8 cellular contexts compared by ENCODE assay signal in the genomic region with DNA sequence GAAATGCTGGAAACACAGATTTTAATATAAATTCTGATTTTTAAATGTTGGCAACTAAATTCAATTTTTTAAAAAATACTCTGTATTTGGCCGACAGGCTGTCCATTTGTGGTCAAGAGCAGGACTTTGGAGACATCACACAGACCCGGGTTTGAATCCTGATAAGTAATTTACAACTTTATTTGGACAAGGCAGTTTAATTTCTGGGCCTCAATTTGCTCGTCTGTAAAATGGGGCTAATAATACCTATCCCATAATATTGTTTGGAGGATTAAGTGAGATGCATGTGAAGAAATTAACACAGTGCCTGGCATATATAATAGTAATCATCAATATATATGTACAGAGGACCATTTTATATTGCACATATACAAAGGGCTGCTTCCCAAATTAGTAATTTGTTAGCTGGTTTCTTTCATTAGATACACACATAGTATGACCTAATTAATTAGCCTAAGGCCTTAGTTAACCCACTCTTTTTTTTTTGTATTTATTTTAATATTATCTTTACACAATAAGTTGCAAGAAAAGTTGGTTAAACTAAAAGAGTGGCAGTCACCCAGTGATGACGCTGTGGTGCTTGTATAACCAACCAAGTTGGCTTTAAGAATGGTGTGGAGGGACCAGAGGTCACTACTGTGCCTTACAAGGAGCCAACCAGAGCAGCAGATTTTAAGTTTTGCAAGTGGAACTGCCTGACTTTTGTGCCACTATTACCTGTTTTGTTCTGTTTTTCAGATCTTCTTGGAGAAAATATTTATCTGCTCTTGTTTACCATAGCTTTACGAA. TPM values are rescaled to one million over a fixed set of nuclear protein-coding genes. Genes with fewer than 3 reads are reported as not detected.
A peak's percentile ranks its signal among the peaks of the same experiment; 100 is the strongest.
DNase-seq lines count a peak whose midpoint lies in the region; ATAC-seq and TF ChIP-seq lines count a peak whose summit lies in the region.

No MANE protein-coding gene starts in this region.

- no peak for ATAC-seq in GM23338

- no peaks in the 10 kb centered on the region for H4K20me1 ChIP-seq in GM23338 (replicated peaks; ENCODE audit: insufficient read depth)
- H4K20me1 ChIP-seq in OCI-LY3 (ENCODE audit: insufficient read depth, low read length), result no peaks in the 10 kb centered on the region

- peak overlapping the region; percentile 93 for H3K9ac ChIP-seq in OCI-LY3 (ENCODE audit: low read length)
- peak overlapping the region; percentile 91 to 97 for H3K9ac ChIP-seq in duodenal mucosa (ENCODE audit: low read depth in 1 of 2, low read length in 2 of 2)

- H3K4me3 ChIP-seq in GM23338, result peak overlapping the region; percentile 72
- peak overlapping the region; percentile 96 for H3K4me3 ChIP-seq in OCI-LY3 (ENCODE audit: low read length)
- H3K4me3 ChIP-seq in duodenal mucosa (ENCODE audit: low read depth in 1 of 2, low read length in 2 of 2), result peak overlapping the region; percentile 93 to 99

- H3K27me3 ChIP-seq in GM23338 (ENCODE audit: insufficient read depth) (no peaks in the 10 kb centered on the region), OCI-LY3 (ENCODE audit: low read depth, low read length) (no peaks in the 10 kb centered on the region), duodenal mucosa (ENCODE audit: control insufficient read depth in 1 of 2, insufficient read depth in 2 of 2, low read length in 2 of 2) (no peaks in the 10 kb centered on the region)

- H3K36me3 ChIP-seq in GM23338 (ENCODE audit: insufficient read depth), result no peaks in the 10 kb centered on the region
- H3K36me3 ChIP-seq in OCI-LY3 (replicated peaks; ENCODE audit: low read depth, low read length), result peaks cover 12% of the 10 kb centered on the region
- H3K36me3 ChIP-seq in duodenal mucosa (ENCODE audit: control insufficient read depth in 1 of 2, insufficient read depth in 2 of 2, low read length in 2 of 2), result no peaks in the 10 kb centered on the region

- H3K4me1 ChIP-seq in GM23338 (ENCODE audit: insufficient read depth) (peaks cover 11% of the 10 kb centered on the region; the same call in 1 of the 2 replicates), OCI-LY3 (ENCODE audit: low read length) (peaks cover 14% of the 10 kb centered on the region), duodenal mucosa (ENCODE audit: control insufficient read depth in 1 of 2, insufficient read depth in 2 of 2, low read length in 2 of 2) (peaks cover 4 to 18% of the 10 kb centered on the region in 2 donors)

- H3K9me3 ChIP-seq in OCI-LY3 (ENCODE audit: insufficient read depth, low read length), result no peaks in the 10 kb centered on the region
- H3K9me3 ChIP-seq in duodenal mucosa (ENCODE audit: control insufficient read depth in 1 of 2, low read length in 2 of 2), result no peaks in the 10 kb centered on the region

- H3K36me3 Mint-ChIP-seq in GM23338 (ENCODE audit: low read depth), result no peaks in the 10 kb centered on the region

- TF ChIP-seq CTCF in GM23338 (conservative IDR thresholded peaks at IDR 0.05; ENCODE audit: low read depth in 2 of 2) (no peak), OCI-LY3 (IDR thresholded peaks at IDR 0.05; ENCODE audit: low read depth, low read length) (no peak)

- peaks cover 21% of the 10 kb centered on the region for H3K4me1 Mint-ChIP-seq in GM23338

- in situ Hi-C loops in G401 (cut with HindIII; ENCODE audit: low sequenced_read_pairs), result no loop called here

- peak overlapping the region; percentile 96; the same call in 1 of the 2 replicates for H3K27ac Mint-ChIP-seq in GM23338

- H3K4me3 Mint-ChIP-seq in GM23338, result peak overlapping the region; percentile 97

- H3F3A ChIP-seq in GM23338 (replicated peaks; ENCODE audit: low read depth), result no peaks in the 10 kb centered on the region

- peak; percentile 12 for DNase-seq in G401 (ENCODE audit: low spot score)
- DNase-seq in GM23338 (ENCODE audit: low spot score), result no peak
- DNase-seq in myocyte (ENCODE audit: low read depth), result peak; percentile 50
- no peak for DNase-seq in kidney glomerular epithelial cell (lab: John Stamatoyannopoulos, UW)
- DNase-seq in SW480 (ENCODE audit: low spot score), result no peak
- DNase-seq in NCI-H187 (lab: John Stamatoyannopoulos, UW), result no peak

- no peaks in the 10 kb centered on the region for H3K9me2 ChIP-seq in GM23338 (ENCODE audit: insufficient read depth)

- peaks cover 16% of the 10 kb centered on the region for H3K79me2 ChIP-seq in GM23338 (replicated peaks; ENCODE audit: insufficient read depth)
- H3K79me2 ChIP-seq in OCI-LY3 (ENCODE audit: low read length), result peaks cover 56% of the 10 kb centered on the region

- H3K9me3 Mint-ChIP-seq in GM23338, result no peaks in the 10 kb centered on the region; the same call in 2 of the 3 replicates

- H3K27ac ChIP-seq in GM23338 (ENCODE audit: low read depth), result no peak overlapping the region
- peak overlapping the region; percentile 75 for H3K27ac ChIP-seq in OCI-LY3 (ENCODE audit: low read length)
- no peak overlapping the region for H3K27ac ChIP-seq in duodenal mucosa (ENCODE audit: low read depth, low read length)

- peak overlapping the region; percentile 94 for H2AFZ ChIP-seq in GM23338
- H2AFZ ChIP-seq in OCI-LY3 (ENCODE audit: low read depth, low read length), result peak overlapping the region; percentile 93

- peaks cover 6% of the 10 kb centered on the region for H3K27me3 Mint-ChIP-seq in GM23338 (ENCODE audit: insufficient read depth, low read depth, poor library complexity)

- H3K4me2 ChIP-seq in GM23338 (peak overlapping the region; percentile 80), OCI-LY3 (ENCODE audit: low read length) (peak overlapping the region; percentile 62)

TF ChIP-seq in GM23338, 12 proteins besides CTCF, POLR2A, EP300 and RAD21:
- TF ChIP-seq, protein P1, sequence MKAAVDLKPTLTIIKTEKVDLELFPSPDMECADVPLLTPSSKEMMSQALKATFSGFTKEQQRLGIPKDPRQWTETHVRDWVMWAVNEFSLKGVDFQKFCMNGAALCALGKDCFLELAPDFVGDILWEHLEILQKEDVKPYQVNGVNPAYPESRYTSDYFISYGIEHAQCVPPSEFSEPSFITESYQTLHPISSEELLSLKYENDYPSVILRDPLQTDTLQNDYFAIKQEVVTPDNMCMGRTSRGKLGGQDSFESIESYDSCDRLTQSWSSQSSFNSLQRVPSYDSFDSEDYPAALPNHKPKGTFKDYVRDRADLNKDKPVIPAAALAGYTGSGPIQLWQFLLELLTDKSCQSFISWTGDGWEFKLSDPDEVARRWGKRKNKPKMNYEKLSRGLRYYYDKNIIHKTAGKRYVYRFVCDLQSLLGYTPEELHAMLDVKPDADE (IDR thresholded peaks at IDR 0.05), result no peak
- no peak for TF ChIP-seq NANOG (IDR thresholded peaks at IDR 0.05; ENCODE audit: borderline replicate concordance)
- no peak for TF ChIP-seq ZNF331 (CRISPR knock-in tag; IDR thresholded peaks at IDR 0.05; ENCODE audit: low read depth)
- TF ChIP-seq ZNF114 (CRISPR knock-in tag; IDR thresholded peaks at IDR 0.05), result no peak
- TF ChIP-seq, protein P2, sequence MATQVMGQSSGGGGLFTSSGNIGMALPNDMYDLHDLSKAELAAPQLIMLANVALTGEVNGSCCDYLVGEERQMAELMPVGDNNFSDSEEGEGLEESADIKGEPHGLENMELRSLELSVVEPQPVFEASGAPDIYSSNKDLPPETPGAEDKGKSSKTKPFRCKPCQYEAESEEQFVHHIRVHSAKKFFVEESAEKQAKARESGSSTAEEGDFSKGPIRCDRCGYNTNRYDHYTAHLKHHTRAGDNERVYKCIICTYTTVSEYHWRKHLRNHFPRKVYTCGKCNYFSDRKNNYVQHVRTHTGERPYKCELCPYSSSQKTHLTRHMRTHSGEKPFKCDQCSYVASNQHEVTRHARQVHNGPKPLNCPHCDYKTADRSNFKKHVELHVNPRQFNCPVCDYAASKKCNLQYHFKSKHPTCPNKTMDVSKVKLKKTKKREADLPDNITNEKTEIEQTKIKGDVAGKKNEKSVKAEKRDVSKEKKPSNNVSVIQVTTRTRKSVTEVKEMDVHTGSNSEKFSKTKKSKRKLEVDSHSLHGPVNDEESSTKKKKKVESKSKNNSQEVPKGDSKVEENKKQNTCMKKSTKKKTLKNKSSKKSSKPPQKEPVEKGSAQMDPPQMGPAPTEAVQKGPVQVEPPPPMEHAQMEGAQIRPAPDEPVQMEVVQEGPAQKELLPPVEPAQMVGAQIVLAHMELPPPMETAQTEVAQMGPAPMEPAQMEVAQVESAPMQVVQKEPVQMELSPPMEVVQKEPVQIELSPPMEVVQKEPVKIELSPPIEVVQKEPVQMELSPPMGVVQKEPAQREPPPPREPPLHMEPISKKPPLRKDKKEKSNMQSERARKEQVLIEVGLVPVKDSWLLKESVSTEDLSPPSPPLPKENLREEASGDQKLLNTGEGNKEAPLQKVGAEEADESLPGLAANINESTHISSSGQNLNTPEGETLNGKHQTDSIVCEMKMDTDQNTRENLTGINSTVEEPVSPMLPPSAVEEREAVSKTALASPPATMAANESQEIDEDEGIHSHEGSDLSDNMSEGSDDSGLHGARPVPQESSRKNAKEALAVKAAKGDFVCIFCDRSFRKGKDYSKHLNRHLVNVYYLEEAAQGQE (IDR thresholded peaks at IDR 0.05; ENCODE audit: unreplicated experiment), result no peak
- TF ChIP-seq JUNB (IDR thresholded peaks at IDR 0.05; ENCODE audit: unreplicated experiment), result no peak
- TF ChIP-seq EZH2phosphoT487 (IDR thresholded peaks at IDR 0.05; ENCODE audit: unreplicated experiment), result no peak
- TF ChIP-seq POLR2AphosphoS5 (IDR thresholded peaks at IDR 0.05; ENCODE audit: low read depth), result no peak

RNA-seq across cellular contexts. Expression of a gene that starts 0.7 kb away (rescaled TPM):
- 4.3 and 9.0 TPM in 2 replicates for total RNA-seq in G401 (2014; rRNA removed; shearing (Covaris generic))
- total RNA-seq in GM23338 (2014; rRNA removed; shearing (Covaris generic)), result 6.1 and 10.1 TPM in 2 replicates
- 6.0 and 9.0 TPM in 2 replicates for polyA plus RNA-seq in GM23338 (2016; fragmentation: Nextera tagmentation; extraction: Ambion mirVana)
- total RNA-seq in myocyte, result 8.3 and 10.6 TPM in 2 replicates
- polyA plus RNA-seq in myocyte (2012), result 9.6 TPM

RNA-seq across cellular contexts. Expression of a gene that starts 0.8 kb away (rescaled TPM):
- 13.5 and 14.9 TPM in 2 replicates for total RNA-seq in G401 (2014; rRNA removed; shearing (Covaris generic))
- 9.1 and 14.1 TPM in 2 replicates for total RNA-seq in GM23338 (2014; rRNA removed; shearing (Covaris generic))
- 16.7 and 20.2 TPM in 2 replicates for polyA plus RNA-seq in GM23338 (2016; fragmentation: Nextera tagmentation; extraction: Ambion mirVana)
- 6.2 and 9.7 TPM in 2 replicates for total RNA-seq in myocyte
- polyA plus RNA-seq in myocyte (2012), result 11.9 TPM

RNA-seq across cellular contexts. Expression of a gene that starts 30.1 kb away (rescaled TPM):
- total RNA-seq in G401 (2014; rRNA removed; shearing (Covaris generic)), result 5.2 and 7.3 TPM in 2 replicates
- 3.0 and 5.8 TPM in 2 replicates for total RNA-seq in GM23338 (2014; rRNA removed; shearing (Covaris generic))
- polyA plus RNA-seq in GM23338 (2016; fragmentation: Nextera tagmentation; extraction: Ambion mirVana), result 2.8 and 3.2 TPM in 2 replicates
- 0.94 and 1.9 TPM in 2 replicates for total RNA-seq in myocyte
- 2.0 TPM for polyA plus RNA-seq in myocyte (2012)

Comparison
In these comparisons a context has a peak if more than half of its experiments do, and no peak if none do; other contexts are left out.
1. DNase-seq: peak in G401 (single experiment) and myocyte (single experiment); none in GM23338 (single experiment), kidney glomerular epithelial cell (single experiment), SW480 (single experiment) and NCI-H187 (0 of 2).
2. Peak in every context shown above with its lines, with median percentiles within 50 percentile points of each other: H3K4me3 ChIP-seq.